In genomic region chr5:36640949-36641348, GRCh38 we compare ENCODE assay signal across 16 cellular contexts. TPM values are rescaled to one million over a fixed set of nuclear protein-coding genes. Genes with fewer than 3 reads are reported as not detected.
DNase-seq lines count a peak whose midpoint lies in the region; ATAC-seq and TF ChIP-seq lines count a peak whose summit lies in the region.
"Had no signal": no experiment of that assay in that cellular context is flagged by ENCODE, and none has a peak within 500 bp of the region (broad histone marks: within the 10 kb centered on the region; RNA-seq: fewer than 3 reads in every experiment).

No MANE protein-coding gene starts in this region.

- intact Hi-C loops in Caco-2 (cut with micrococcal nuclease; ENCODE audit: unreplicated experiment) = no loop called here
- intact Hi-C loops in IMR-90 (cut with micrococcal nuclease) = no loop called here

- no peak overlapping the region for H2BK20ac ChIP-seq in IMR-90 (ENCODE audit: low read depth, low read length)

- no peak overlapping the region for H2AFZ ChIP-seq in IMR-90 (replicated peaks; ENCODE audit: low read length, poor library complexity)

- no peak overlapping the region for H4K8ac ChIP-seq in IMR-90 (ENCODE audit: low read depth in 2 of 2, low read length in 2 of 2)

- H3K79me1 ChIP-seq in IMR-90 (ENCODE audit: low read depth in 1 of 2, low read length in 2 of 2) = no peaks in the 10 kb centered on the region

- H3K27me3 ChIP-seq in Caco-2 (replicated peaks; ENCODE audit: control insufficient read depth, insufficient read depth, low read length) = no peaks in the 10 kb centered on the region
- peaks cover 3% of the 10 kb centered on the region for H3K27me3 ChIP-seq in IMR-90 (ENCODE audit: control insufficient read depth, insufficient read depth, low read length)

- no peak for TF ChIP-seq POLR2A in IMR-90 (IDR thresholded peaks at IDR 0.05; ENCODE audit: low read depth, low read length)

- POLR2A ChIA-PET in Caco-2 (lab: Charles Lee) = no interaction called here
- POLR2A ChIA-PET in IMR-90 (lab: Charles Lee; ENCODE audit: unreplicated experiment) = no interaction called here

- peaks cover 10% of the 10 kb centered on the region for H3K9me3 Mint-ChIP-seq in Caco-2 (ENCODE audit: unreplicated experiment)
- H3K9me3 Mint-ChIP-seq: IgD-negative memory B cell had no signal

- peaks cover 50% of the 10 kb centered on the region for H3K36me3 Mint-ChIP-seq in Caco-2 (ENCODE audit: insufficient read depth, unreplicated experiment)
- H3K36me3 Mint-ChIP-seq: IgD-negative memory B cell had no signal

- peaks cover 59% of the 10 kb centered on the region for H3K4me1 Mint-ChIP-seq in Caco-2 (ENCODE audit: low read depth, unreplicated experiment)
- H3K4me1 Mint-ChIP-seq: IgD-negative memory B cell had no signal

- H2AK9ac ChIP-seq in IMR-90 (replicated peaks; ENCODE audit: low read depth, low read length, poor library complexity) = no peak overlapping the region

- H3K4me1 ChIP-seq in Caco-2 (peaks cover 95% of the 10 kb centered on the region), IMR-90 (ENCODE audit: control insufficient read depth, insufficient read depth, low read length) (no peaks in the 10 kb centered on the region)

- no peak overlapping the region for H3K14ac ChIP-seq in IMR-90 (replicated peaks; ENCODE audit: low read depth, low read length)

- H3K4ac ChIP-seq in IMR-90 (ENCODE audit: low read depth, low read length) = no peak overlapping the region

- H3K9ac ChIP-seq in IMR-90 (ENCODE audit: low read depth, low read length) (no peak overlapping the region), SK-N-MC (ENCODE audit: insufficient read length) (no peak overlapping the region)

- no peaks in the 10 kb centered on the region for H3K27me3 Mint-ChIP-seq in Caco-2 (ENCODE audit: insufficient read depth, unreplicated experiment)

- no peak overlapping the region for H3K27ac ChIP-seq in IMR-90 (ENCODE audit: insufficient read depth, low read length)
- peak overlapping the region; percentile 32; the same call in 1 of the 2 replicates for H3K27ac ChIP-seq in SK-N-MC

- ATAC-seq in IMR-90 (ENCODE audit: low read depth) (no peak), HG02798 (IDR thresholded peaks at IDR 0.05; ENCODE audit: poor library complexity, unreplicated experiment) (no peak), HG03571 (IDR thresholded peaks at IDR 0.05; ENCODE audit: unreplicated experiment) (no peak)

- no peak overlapping the region for H2BK5ac ChIP-seq in IMR-90 (ENCODE audit: low read depth, low read length, poor library complexity, severe bottlenecking)

- TF ChIP-seq CTCF in Caco-2 (IDR thresholded peaks at IDR 0.05; ENCODE audit: insufficient read depth in 1 of 2, low read depth in 1 of 2, low read length in 1 of 2, severe bottlenecking in 1 of 2, unreplicated experiment in 1 of 2) = no peak
- no peak for TF ChIP-seq CTCF in IMR-90 (conservative IDR thresholded peaks at IDR 0.05; ENCODE audit: low read depth, low read length)

- no peak for DNase-seq in Caco-2
- DNase-seq in IMR-90 = no peak
- no peak for DNase-seq in SK-N-MC (ENCODE audit: low read depth, low spot score)
- peak; percentile 51 for DNase-seq in dedifferentiated amniotic fluid mesenchymal stem cell (ENCODE audit: extremely low spot score)
- DNase-seq in NCI-H510A (lab: John Stamatoyannopoulos, UW) = no peak
- DNase-seq: ACHN, C1 segment of cervical spinal cord, DMS79 treated with DMSO at 0.1 percent for 48 hours, NCI-H1417, NCI-H187, NCI-H2107, NCI-H526 had no signal

- CTCF ChIA-PET in Caco-2 (lab: Charles Lee) = no interaction called here
- CTCF ChIA-PET in IMR-90 (lab: Yijun Ruan, JAX) = no interaction called here

- no peak overlapping the region for H3K56ac ChIP-seq in IMR-90 (ENCODE audit: extremely low read depth, insufficient read depth, low read length)

- H2AK5ac ChIP-seq in IMR-90 (ENCODE audit: low read depth, low read length) = no peak overlapping the region

- H3K23ac ChIP-seq in IMR-90 (ENCODE audit: low read depth, low read length) = no peak overlapping the region

- no peak overlapping the region for H3K18ac ChIP-seq in IMR-90 (ENCODE audit: low read depth, low read length)

- BruUV-seq in Caco-2 (replicated peaks; lab: Mats Ljungman, UMichigan) = no TSS peak
- BruUV-seq in IMR-90 (replicated peaks; lab: Mats Ljungman, UMichigan) = no TSS peak

- no peak overlapping the region for H4K91ac ChIP-seq in IMR-90 (ENCODE audit: insufficient read depth, low read depth, low read length)

- H3K27ac Mint-ChIP-seq in Caco-2 (ENCODE audit: unreplicated experiment) = peak overlapping the region; percentile 83
- H3K27ac Mint-ChIP-seq: IgD-negative memory B cell had no signal

- no peak overlapping the region for H2BK120ac ChIP-seq in IMR-90 (ENCODE audit: low read depth, low read length)

- H3K9me3 ChIP-seq in Caco-2 (no peaks in the 10 kb centered on the region), IMR-90 (ENCODE audit: control insufficient read depth, insufficient read depth, low read length) (no peaks in the 10 kb centered on the region), SK-N-MC (ENCODE audit: low read depth, low read length) (no peaks in the 10 kb centered on the region)

- no peaks in the 10 kb centered on the region for H4K20me1 ChIP-seq in IMR-90 (ENCODE audit: insufficient read depth, low read length)

- H2BK15ac ChIP-seq in IMR-90 (ENCODE audit: low read depth, low read length) = no peak overlapping the region

- no peak overlapping the region for H3K4me3 Mint-ChIP-seq in Caco-2 (ENCODE audit: unreplicated experiment)
- H3K4me3 Mint-ChIP-seq: IgD-negative memory B cell had no signal

- in situ Hi-C loops in IMR-90 (cut with MboI; ENCODE audit: low sequenced_read_pairs) = no loop called here

- dilution Hi-C loops in IMR-90 (cut with HindIII; ENCODE audit: low sequenced_read_pairs, unreplicated experiment) = no loop called here

- TF ChIP-seq RAD21 in IMR-90 (IDR thresholded peaks at IDR 0.05; ENCODE audit: low read length) = no peak

- H4K5ac ChIP-seq in IMR-90 (ENCODE audit: low read depth, low read length) = no peak overlapping the region

- H3K36me3 ChIP-seq in Caco-2 (ENCODE audit: control insufficient read depth, insufficient read depth, low read length) (no peaks in the 10 kb centered on the region), IMR-90 (ENCODE audit: control insufficient read depth, insufficient read depth, low read length) (no peaks in the 10 kb centered on the region), SK-N-MC (ENCODE audit: insufficient read depth, low read length) (peaks cover 4% of the 10 kb centered on the region; the same call in 1 of the 2 replicates)

- H3K9me1 ChIP-seq in IMR-90 (ENCODE audit: insufficient read depth, low read length) = no peaks in the 10 kb centered on the region

- no peak overlapping the region for H3K4me2 ChIP-seq in IMR-90 (ENCODE audit: low read depth, low read length)

- WGBS in IMR-90 (ENCODE audit: extremely low coverage in 2 of 2, insufficient read length in 1 of 2), 2 experiments = no CpG with 5 or more reads among the region's 1 CpG

- H3K4me3 ChIP-seq in Caco-2 (ENCODE audit: low read depth, low read length) (no peak overlapping the region), IMR-90 (ENCODE audit: insufficient read depth, low read depth, low read length) (no peak overlapping the region), SK-N-MC (no peak overlapping the region)

TF ChIP-seq in IMR-90, 13 proteins besides CTCF, POLR2A, EP300 and RAD21:
- TF ChIP-seq MXI1 (IDR thresholded peaks at IDR 0.05; ENCODE audit: borderline replicate concordance, low read depth, low read length) (no peak), CEBPB (IDR thresholded peaks at IDR 0.05; ENCODE audit: low read depth, low read length) (peak; percentile 78)

RNA-seq across cellular contexts. Expression of gene SLC1A3, which starts 34.5 kb away (rescaled TPM):
- total RNA-seq in Caco-2 (2022) (178 and 195 TPM in 2 replicates), IMR-90 (2012; rRNA removed) (0.56 and 1.3 TPM in 2 replicates)
- polyA plus RNA-seq in IMR-90 (2012; rRNA removed) = 0.13 and 0.27 TPM in 2 replicates
- polyA plus RNA-seq in IMR-90 (2012; cell fraction: cytosol; rRNA removed) = 0.01 and 0.16 TPM in 2 replicates
- polyA plus RNA-seq in IMR-90 (2012; cell fraction: nucleus; rRNA removed; ENCODE audit: low replicate concordance) = 1.4 and 1.9 TPM in 2 replicates
- total RNA-seq: HT-29 had no signal
- polyA plus RNA-seq: IgD-negative memory B cell had no signal

Comparison
In these comparisons a context has a peak if more than half of its experiments do, and no peak if none do; other contexts are left out.
1. RNA of gene SLC1A3, which starts 34.5 kb away (total RNA-seq): 178 to 195 TPM in Caco-2; 0.56 to 1.3 TPM in IMR-90; every median in the first group is over 10 times any median in the second.